Comparison of ENCODE assay signal across 1 cellular context in genomic region chr10:28875535-28876208, GRCh38.
TF ChIP-seq lines count a peak whose summit lies in the region.

No MANE protein-coding gene starts in this region.

TF ChIP-seq in WTC11, 78 proteins besides CTCF, POLR2A, EP300 and RAD21 (continued from another document):
- TF ChIP-seq FOXP4 (CRISPR knock-in tag; IDR thresholded peaks at IDR 0.05) (no peak), TEAD1 (CRISPR knock-in tag; IDR thresholded peaks at IDR 0.05) (no peak), IRF1 (CRISPR knock-in tag; IDR thresholded peaks at IDR 0.05) (no peak)
